8 cellular contexts compared by ENCODE assay signal in the genomic region with DNA sequence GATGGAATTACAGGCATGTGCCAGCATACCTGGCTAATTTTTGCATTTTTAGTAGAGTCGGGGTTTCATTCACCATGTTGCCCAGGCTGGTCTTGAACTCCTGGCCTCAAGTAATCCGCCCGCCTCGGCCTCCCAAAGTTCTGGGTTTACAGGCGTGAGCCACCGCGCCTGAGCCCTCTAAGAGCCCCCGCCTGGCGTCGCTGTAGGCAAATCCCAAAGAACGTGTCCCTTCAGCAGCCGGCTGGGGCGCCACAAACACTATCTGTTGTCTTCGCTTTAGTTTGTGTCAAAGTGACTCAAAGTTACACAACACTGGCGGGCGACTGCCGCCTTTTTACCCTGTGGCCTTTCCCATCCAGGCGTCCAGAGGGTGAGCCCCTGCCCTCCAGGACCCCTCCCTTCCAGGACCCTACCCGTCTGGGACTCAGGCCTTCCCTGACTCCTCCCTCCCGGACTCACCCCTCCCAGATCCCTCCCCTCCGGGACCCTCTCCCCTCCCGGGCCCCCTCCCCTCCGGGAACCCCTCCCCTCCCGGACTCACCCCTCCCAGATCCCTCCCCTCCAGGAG. TPM values are rescaled to one million over a fixed set of nuclear protein-coding genes. Genes with fewer than 3 reads are reported as not detected.
DNase-seq lines count a peak whose midpoint lies in the region; TF ChIP-seq lines count a peak whose summit lies in the region.

No MANE protein-coding gene starts in this region.

- POLR2A ChIA-PET in HEK293T (lab: Yijun Ruan, JAX) = interaction anchor here (0.7 to 2.1 kb wide), 6 partner anchors 10 to 84 kb away, joined by 3 to 8 read pairs (median 3); no protein-coding TSS in a partner anchor

- in situ Hi-C loops in SK-MEL-5 (cut with HindIII; ENCODE audit: low pct_unique_long_range_greater_than_20kb, low sequenced_read_pairs) = no loop called here

- H3K9me3 Mint-ChIP-seq in activated naive CD4-positive, alpha-beta T cell treated with anti-CD3 and anti-CD28 coated beads, Interleukin-2, amount 10 ng/mL, durations not matched to agents 7 days and 5 days = no peaks in the 10 kb centered on the region

- DNase-seq in ELR (ENCODE audit: low read depth) (peak; percentile 99), HEK293T (ENCODE audit: extremely low spot score) (peak; percentile 84), MV-4-11 (lab: John Stamatoyannopoulos, UW) (peak; percentile 96), SK-MEL-5 (ENCODE audit: low read depth, low spot score) (peak; percentile 96), glomerular endothelial cell (ENCODE audit: extremely low read depth, low read depth, low spot score) (peak; percentile 65), nucleus accumbens (lab: John Stamatoyannopoulos, UW) (peak; percentile 25 to 93 (median 69)), superior temporal gyrus (ENCODE audit: extremely low spot score) (peak; percentile 88)
- DNase-seq in activated naive CD4-positive, alpha-beta T cell treated with anti-CD3 and anti-CD28 coated beads, Interleukin-2, amount 10 ng/mL, durations not matched to agents 7 days and 5 days = peak; percentile 93

- H3K4me1 Mint-ChIP-seq in activated naive CD4-positive, alpha-beta T cell treated with anti-CD3 and anti-CD28 coated beads, Interleukin-2, amount 10 ng/mL, durations not matched to agents 7 days and 5 days = peaks cover 31% of the 10 kb centered on the region

- CTCF ChIA-PET in HEK293T (lab: Yijun Ruan, JAX) = interaction anchor here (0.6 to 1.1 kb wide), 3 partner anchors 67 to 166 kb away, joined by 3 to 5 read pairs (median 4); no protein-coding TSS in a partner anchor
- CTCF ChIA-PET in activated naive CD4-positive, alpha-beta T cell treated with anti-CD3 and anti-CD28 coated beads, Interleukin-2, amount 10 ng/mL, durations not matched to agents 7 days and 5 days (lab: Charles Lee) = interaction anchor here (1.0 to 1.2 kb wide), 3 partner anchors 81 to 490 kb away, joined by 4 to 10 read pairs (median 5); no protein-coding TSS in a partner anchor

- peak overlapping the region; percentile 93 for H3K4me3 Mint-ChIP-seq in activated naive CD4-positive, alpha-beta T cell treated with anti-CD3 and anti-CD28 coated beads, Interleukin-2, amount 10 ng/mL, durations not matched to agents 7 days and 5 days

- peaks cover 16% of the 10 kb centered on the region for H3K36me3 Mint-ChIP-seq in activated naive CD4-positive, alpha-beta T cell treated with anti-CD3 and anti-CD28 coated beads, Interleukin-2, amount 10 ng/mL, durations not matched to agents 7 days and 5 days

- H3K27me3 Mint-ChIP-seq in activated naive CD4-positive, alpha-beta T cell treated with anti-CD3 and anti-CD28 coated beads, Interleukin-2, amount 10 ng/mL, durations not matched to agents 7 days and 5 days = peaks cover 4% of the 10 kb centered on the region

- H3K27ac Mint-ChIP-seq in activated naive CD4-positive, alpha-beta T cell treated with anti-CD3 and anti-CD28 coated beads, Interleukin-2, amount 10 ng/mL, durations not matched to agents 7 days and 5 days = peak overlapping the region; percentile 99

TF ChIP-seq in HEK293T, 16 proteins besides CTCF, POLR2A, EP300 and RAD21:
- TF ChIP-seq L3MBTL2 (conservative IDR thresholded peaks at IDR 0.05) (0 out of 2 replicates have a peak, but pooled peaks have one; percentile 10), SUZ12 (IDR thresholded peaks at IDR 0.05) (no peak)
TF ChIP-seq in HEK293T: peak in this region for 1.

RNA-seq across cellular contexts. Expression of a gene that starts 0.9 kb away (rescaled TPM):
- 173 and 200 TPM in 2 replicates for total RNA-seq in SK-MEL-5 (2014; rRNA removed; shearing (Covaris generic))
- 229 and 252 TPM in 2 replicates for polyA plus RNA-seq in SK-MEL-5 (2015; cell fraction: cytosol; rRNA removed)
- 83.0 and 101 TPM in 2 replicates for polyA plus RNA-seq in SK-MEL-5 (2015; cell fraction: nucleus; rRNA removed)
- total RNA-seq in glomerular endothelial cell = 197 and 227 TPM in 2 replicates

Comparison
In these comparisons a context has a peak if more than half of its experiments do, and no peak if none do; other contexts are left out.
1. Peak in every context shown above with its lines: DNase-seq.